Comparison of ENCODE assay signal across 8 cellular contexts in genomic region chr17:73142763-73143395, GRCh38. TPM values are rescaled to one million over a fixed set of nuclear protein-coding genes. Genes with fewer than 3 reads are reported as not detected.
DNase-seq lines count a peak whose midpoint lies in the region; ATAC-seq and TF ChIP-seq lines count a peak whose summit lies in the region.

No MANE protein-coding gene starts in this region.

- H3K27ac Mint-ChIP-seq in activated naive CD4-positive, alpha-beta T cell treated with anti-CD3 and anti-CD28 coated beads for 36 hours: no peak overlapping the region

- CTCF ChIA-PET in activated naive CD4-positive, alpha-beta T cell treated with anti-CD3 and anti-CD28 coated beads for 36 hours (lab: Charles Lee): interaction anchor here (1.1 to 1.2 kb wide), 2 partner anchors 13 to 416 kb away, joined by 4 to 6 read pairs; no protein-coding TSS in a partner anchor

- DNase-seq in activated naive CD4-positive, alpha-beta T cell treated with anti-CD3 and anti-CD28 coated beads for 36 hours: peak; percentile 43
- no peak for DNase-seq in activated naive CD4-positive, alpha-beta T cell treated with Interleukin-2 at 50 U/mL for 16 hours
- DNase-seq in RPMI7951 (ENCODE audit: low read depth): peak; percentile 74
- DNase-seq in cardiac fibroblast (ENCODE audit: low read depth in 2 of 2): peak; percentile 41 to 73
- no peak for DNase-seq in stimulated activated naive CD8-positive, alpha-beta T cell treated with anti-CD3 and anti-CD28 coated beads, Interleukin-15, Interleukin-2, amounts not matched to agents 100 U/mL and 50 U/mL, for 24 hours
- no peak for DNase-seq in superior temporal gyrus (ENCODE audit: extremely low spot score)
- DNase-seq in NCI-H446 (lab: John Stamatoyannopoulos, UW): no peak
- no peak for DNase-seq in HuH-7 (ENCODE audit: low spot score)

- intact Hi-C loops in activated naive CD4-positive, alpha-beta T cell treated with anti-CD3 and anti-CD28 coated beads for 36 hours (cut with micrococcal nuclease): no loop called here

- no peak overlapping the region for H3K4me3 ChIP-seq in cardiac fibroblast (replicated peaks in 1 of 2; ENCODE audit: low read depth in 2 of 2, low read length in 2 of 2)

- no peak overlapping the region for H3K4me3 Mint-ChIP-seq in activated naive CD4-positive, alpha-beta T cell treated with anti-CD3 and anti-CD28 coated beads for 36 hours

- TF ChIP-seq CTCF in cardiac fibroblast (IDR thresholded peaks at IDR 0.05; ENCODE audit: low read depth, low read length): no peak

- peaks cover 15% of the 10 kb centered on the region for H3K9me3 Mint-ChIP-seq in activated naive CD4-positive, alpha-beta T cell treated with anti-CD3 and anti-CD28 coated beads for 36 hours

- H3K36me3 Mint-ChIP-seq in activated naive CD4-positive, alpha-beta T cell treated with anti-CD3 and anti-CD28 coated beads for 36 hours (ENCODE audit: low read depth): no peaks in the 10 kb centered on the region

- H3K27me3 Mint-ChIP-seq in activated naive CD4-positive, alpha-beta T cell treated with anti-CD3 and anti-CD28 coated beads for 36 hours (ENCODE audit: low read depth): no peaks in the 10 kb centered on the region

- H3K4me1 Mint-ChIP-seq in activated naive CD4-positive, alpha-beta T cell treated with anti-CD3 and anti-CD28 coated beads for 36 hours (ENCODE audit: low read depth): peaks cover 14% of the 10 kb centered on the region

- peak; percentile 86 for ATAC-seq in stimulated activated naive CD8-positive, alpha-beta T cell treated with anti-CD3 and anti-CD28 coated beads, Interleukin-15, Interleukin-2, amounts not matched to agents 100 U/mL and 50 U/mL, for 24 hours

RNA-seq across cellular contexts. Expression of gene SSTR2, which starts 21.9 kb away (rescaled TPM):
- total RNA-seq in activated naive CD4-positive, alpha-beta T cell treated with anti-CD3 and anti-CD28 coated beads for 36 hours: not detected
- total RNA-seq in RPMI7951 (2014; rRNA removed; shearing (Covaris generic)): under 0.01 TPM in 2 replicates

RNA-seq across cellular contexts. Expression of gene COG1, which starts 50.0 kb away (rescaled TPM):
- total RNA-seq in activated naive CD4-positive, alpha-beta T cell treated with anti-CD3 and anti-CD28 coated beads for 36 hours: 10 to 100 TPM; 31.4 to 32.1 TPM
- 11.4 and 18.3 TPM in 2 replicates for total RNA-seq in RPMI7951 (2014; rRNA removed; shearing (Covaris generic))

RNA-seq across cellular contexts. Expression of gene SLC39A11, which starts 50.4 kb away (rescaled TPM):
- total RNA-seq in activated naive CD4-positive, alpha-beta T cell treated with anti-CD3 and anti-CD28 coated beads for 36 hours: 10 to 100 TPM; 14.0 to 16.4 TPM
- total RNA-seq in RPMI7951 (2014; rRNA removed; shearing (Covaris generic)): 7.6 and 7.9 TPM in 2 replicates

Comparison
In these comparisons a context has a peak if more than half of its experiments do, and no peak if none do; other contexts are left out.
1. DNase-seq: peak in activated naive CD4-positive, alpha-beta T cell treated with anti-CD3 and anti-CD28 coated beads for 36 hours (single experiment), RPMI7951 (single experiment) and cardiac fibroblast (2 of 2); none in activated naive CD4-positive, alpha-beta T cell treated with Interleukin-2 at 50 U/mL for 16 hours (single experiment), stimulated activated naive CD8-positive, alpha-beta T cell treated with anti-CD3 and anti-CD28 coated beads, Interleukin-15, Interleukin-2, amounts not matched to agents 100 U/mL and 50 U/mL, for 24 hours (single experiment), superior temporal gyrus (single experiment), NCI-H446 (0 of 2) and HuH-7 (single experiment).